ENCODE assay signal across 13 cellular contexts in the genomic region with DNA sequence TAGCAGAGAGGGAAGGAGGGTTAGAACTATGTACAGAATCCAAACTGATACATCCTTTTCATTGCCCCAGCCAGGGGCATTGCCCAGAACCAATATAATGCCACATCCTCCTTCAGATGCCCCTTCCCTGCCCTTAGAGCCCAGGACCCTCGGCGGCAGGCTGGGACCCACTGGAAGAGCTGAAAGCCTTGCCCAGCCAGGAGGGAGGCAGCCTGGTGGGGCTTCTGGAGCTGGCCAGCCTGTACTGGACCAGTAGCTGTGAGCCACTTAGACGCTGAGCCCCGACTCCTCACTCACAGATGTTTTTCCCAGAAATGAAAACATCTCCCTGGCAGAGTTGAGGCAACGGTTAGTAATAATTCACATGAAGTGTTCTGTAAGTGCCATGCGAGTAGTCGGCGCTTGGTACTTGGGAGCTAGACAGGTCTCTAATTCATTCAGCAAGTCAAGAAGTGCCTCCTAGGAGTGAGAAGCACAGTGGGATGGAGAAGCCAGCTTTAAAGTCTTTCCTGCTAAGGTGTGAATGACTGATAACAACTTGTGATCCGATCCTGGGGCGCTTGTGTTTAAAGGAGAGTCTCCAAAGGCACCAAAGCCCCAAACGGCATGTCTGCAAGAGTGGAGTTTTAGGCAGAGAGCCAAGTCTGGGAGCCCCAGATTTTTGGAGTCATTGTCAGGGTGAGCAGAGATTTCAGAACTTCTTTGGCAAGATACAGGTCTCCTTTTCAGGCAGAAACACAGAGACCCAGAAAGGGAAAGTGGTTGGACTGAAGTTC. TPM values are rescaled to one million over a fixed set of nuclear protein-coding genes. Genes with fewer than 3 reads are reported as not detected.
DNase-seq lines count a peak whose midpoint lies in the region; ATAC-seq and TF ChIP-seq lines count a peak whose summit lies in the region.
"Had no signal": no experiment of that assay in that cellular context is flagged by ENCODE, and none has a peak within 500 bp of the region (broad histone marks: within the 10 kb centered on the region; RNA-seq: fewer than 3 reads in every experiment).

No MANE protein-coding gene starts in this region.

- no peaks in the 10 kb centered on the region for H3K9me3 Mint-ChIP-seq in activated naive CD4-positive, alpha-beta T cell treated with anti-CD3 and anti-CD28 coated beads, Interleukin-2, amount 50 U/mL, for 24 hours
- H3K9me3 Mint-ChIP-seq in activated naive CD8-positive, alpha-beta T cell (ENCODE audit: low read depth), result no peaks in the 10 kb centered on the region

- no peak for TF ChIP-seq CTCF in left lung (IDR thresholded peaks at IDR 0.05)
- no peak for TF ChIP-seq CTCF in tibial artery (IDR thresholded peaks at IDR 0.05)

- peaks cover 37 to 92% of the 10 kb centered on the region in 2 donors for H3K4me1 ChIP-seq in left lung
- H3K4me1 ChIP-seq in tibial artery, result peaks cover 16 to 79% (median 61%) of the 10 kb centered on the region in 4 donors

- ATAC-seq in left lung (peak; percentile 30), HG02852 (IDR thresholded peaks at IDR 0.05; ENCODE audit: unreplicated experiment) (no peak)

- H3K27me3 Mint-ChIP-seq in activated naive CD4-positive, alpha-beta T cell treated with anti-CD3 and anti-CD28 coated beads, Interleukin-2, amount 50 U/mL, for 24 hours, result no peaks in the 10 kb centered on the region
- H3K27me3 Mint-ChIP-seq in activated naive CD8-positive, alpha-beta T cell, result no peaks in the 10 kb centered on the region

- peak overlapping the region; percentile 93 for H3K27ac Mint-ChIP-seq in activated naive CD4-positive, alpha-beta T cell treated with anti-CD3 and anti-CD28 coated beads, Interleukin-2, amount 50 U/mL, for 24 hours
- H3K27ac Mint-ChIP-seq in activated naive CD8-positive, alpha-beta T cell, result peak overlapping the region; percentile 91

- peak overlapping the region; percentile 61 for H3K4me3 Mint-ChIP-seq in activated naive CD4-positive, alpha-beta T cell treated with anti-CD3 and anti-CD28 coated beads, Interleukin-2, amount 50 U/mL, for 24 hours
- H3K4me3 Mint-ChIP-seq in activated naive CD8-positive, alpha-beta T cell, result peak overlapping the region; percentile 9

- H3K27ac ChIP-seq in left lung (peak overlapping the region in 1 of 2 donors; percentile 92), tibial artery (peak overlapping the region; percentile 95 to 96)

- in situ Hi-C loops in KBM-7 (cut with MboI; ENCODE audit: low pct_unique_long_range_greater_than_20kb, low sequenced_read_pairs), result no loop called here

- H3K27me3 ChIP-seq in left lung (no peaks in the 10 kb centered on the region), tibial artery (no peaks in the 10 kb centered on the region)

- no peak for DNase-seq in activated naive CD4-positive, alpha-beta T cell treated with Interleukin-2 at 50 U/mL for 16 hours
- no peak for DNase-seq in left lung
- no peak for DNase-seq in tibial artery
- DNase-seq in stimulated activated CD4-positive, alpha-beta T cell treated with anti-CD3 and anti-CD28 coated beads, Interleukin-1b, Interleukin-23, amount 100 ng/mL, for 48 hours, result no peak
- DNase-seq in KBM-7, result no peak
- DNase-seq: C1 segment of cervical spinal cord, small intestine had no signal

- peaks cover 21% of the 10 kb centered on the region for H3K36me3 Mint-ChIP-seq in activated naive CD4-positive, alpha-beta T cell treated with anti-CD3 and anti-CD28 coated beads, Interleukin-2, amount 50 U/mL, for 24 hours
- peaks cover 10% of the 10 kb centered on the region for H3K36me3 Mint-ChIP-seq in activated naive CD8-positive, alpha-beta T cell

- no peak overlapping the region for H3K4me3 ChIP-seq in left lung
- no peak overlapping the region for H3K4me3 ChIP-seq in tibial artery

- intact Hi-C loops in left lung (cut with DNase I) (no loop called here), tibial artery (cut with DNase I; ENCODE audit: low total_unique reads) (loop anchor here (5.0 kb wide), 1 partner anchor 46 kb away; the partner anchor contains the start of gene C10orf105)

- H3K9me3 ChIP-seq in left lung (no peaks in the 10 kb centered on the region), tibial artery (no peaks in the 10 kb centered on the region)

- H3K36me3 ChIP-seq in left lung (peaks cover 0 to 66% of the 10 kb centered on the region in 2 donors), tibial artery (peaks cover 14 to 41% (median 27%) of the 10 kb centered on the region in 3 donors)

- peaks cover 92% of the 10 kb centered on the region for H3K4me1 Mint-ChIP-seq in activated naive CD4-positive, alpha-beta T cell treated with anti-CD3 and anti-CD28 coated beads, Interleukin-2, amount 50 U/mL, for 24 hours
- H3K4me1 Mint-ChIP-seq in activated naive CD8-positive, alpha-beta T cell (ENCODE audit: low read depth), result peaks cover 88% of the 10 kb centered on the region

RNA-seq across cellular contexts. Expression of gene VSIR, which starts 9.8 kb away (rescaled TPM):
- 100 to 1,000 TPM in 1 of 2 donors, 10 to 100 TPM in 1; 46.7 to 133 TPM for total RNA-seq in left lung

RNA-seq across cellular contexts. Expression of gene C10orf105, which starts 44.0 kb away (rescaled TPM):
- 1 to 10 TPM in 1 of 2 donors, under 1 TPM in 1; 0.17 to 1.0 TPM for total RNA-seq in left lung
- total RNA-seq: chondrocyte, fibroblast of villous mesenchyme, M059J had no signal
